ENCODE assay signal across 23 cellular contexts in genomic region chr16:25140459-25140858, GRCh38. TPM values are rescaled to one million over a fixed set of nuclear protein-coding genes. Genes with fewer than 3 reads are reported as not detected.
A peak's percentile ranks its signal among the peaks of the same experiment; 100 is the strongest.
DNase-seq lines count a peak whose midpoint lies in the region; ATAC-seq, FAIRE-seq and TF ChIP-seq lines count a peak whose summit lies in the region.
"Had no signal": no experiment of that assay in that cellular context is flagged by ENCODE, and none has a peak within 500 bp of the region (broad histone marks: within the 10 kb centered on the region; RNA-seq: fewer than 3 reads in every experiment).

No MANE protein-coding gene starts in this region.

- H3K4me3 ChIP-seq in astrocyte of the spinal cord (ENCODE audit: low read depth, low read length) (no peak overlapping the region), kidney epithelial cell (ENCODE audit: low read depth, low read length) (no peak overlapping the region), smooth muscle cell (no peak overlapping the region)
- H3K4me3 ChIP-seq: prostate gland, thyroid gland had no signal

- ATAC-seq in GM18502 (IDR thresholded peaks at IDR 0.05; ENCODE audit: poor library complexity, unreplicated experiment), result no peak
- ATAC-seq: activated naive CD4-positive, alpha-beta T cell treated with anti-CD3 and anti-CD28 coated beads, Interleukin-2, amount 50 U/mL, for 72 hours; stimulated activated naive CD8-positive, alpha-beta T cell treated with anti-CD3 and anti-CD28 coated beads, Interleukin-15, amount 100 ng/mL, for 72 hours had no signal

- H3K4me1 ChIP-seq in smooth muscle cell (ENCODE audit: low read depth), result no peaks in the 10 kb centered on the region
- H3K4me1 ChIP-seq: prostate gland, thyroid gland had no signal

- no peaks in the 10 kb centered on the region for H3K9me3 ChIP-seq in smooth muscle cell (replicated peaks; ENCODE audit: low read depth)
- H3K9me3 ChIP-seq: prostate gland, SK-N-SH, thyroid gland had no signal

- no peak overlapping the region for H3K27ac ChIP-seq in smooth muscle cell (ENCODE audit: low read depth)
- H3K27ac ChIP-seq: prostate gland, thyroid gland had no signal

- TF ChIP-seq CTCF in astrocyte of the spinal cord (IDR thresholded peaks at IDR 0.05; ENCODE audit: low read depth, low read length) (no peak), kidney epithelial cell (IDR thresholded peaks at IDR 0.05; ENCODE audit: insufficient read depth, low read length, poor library complexity, severe bottlenecking) (no peak), smooth muscle cell (IDR thresholded peaks at IDR 0.05; ENCODE audit: borderline replicate concordance, insufficient read depth, poor library complexity, severe bottlenecking) (no peak)

- H3K4me3 Mint-ChIP-seq in activated naive CD8-positive, alpha-beta T cell treated with anti-CD3 and anti-CD28 coated beads for 36 hours, result no peak overlapping the region
- H3K4me3 Mint-ChIP-seq: activated CD4-positive, alpha-beta memory T cell treated with anti-CD3 and anti-CD28 coated beads for 36 hours; stimulated activated naive CD8-positive, alpha-beta T cell treated with anti-CD3 and anti-CD28 coated beads, Interleukin-15, amount 100 ng/mL, for 72 hours had no signal

- FAIRE-seq in frontal cortex (lab: Jason Lieb, UNC), result no peak

- H4K20me1 ChIP-seq in smooth muscle cell (ENCODE audit: low read depth), result peaks cover 13% of the 10 kb centered on the region

- no peaks in the 10 kb centered on the region for H3K36me3 ChIP-seq in kidney epithelial cell (ENCODE audit: control insufficient read depth, insufficient read depth, low read length)
- H3K36me3 ChIP-seq in smooth muscle cell (ENCODE audit: low read depth), result peaks cover 7% of the 10 kb centered on the region
- H3K36me3 ChIP-seq: prostate gland had no signal

- H3F3A ChIP-seq in smooth muscle cell (ENCODE audit: low read depth), result no peaks in the 10 kb centered on the region

- peak overlapping the region; percentile 11 for H3K9ac ChIP-seq in smooth muscle cell (ENCODE audit: low read depth)
- H3K9ac ChIP-seq: SK-N-SH had no signal

- no peaks in the 10 kb centered on the region for H3K27me3 ChIP-seq in kidney epithelial cell (ENCODE audit: control insufficient read depth, insufficient read depth, low read length)
- no peaks in the 10 kb centered on the region for H3K27me3 ChIP-seq in smooth muscle cell (ENCODE audit: low read depth)
- H3K27me3 ChIP-seq: thyroid gland had no signal

- H3K27me3 Mint-ChIP-seq in activated naive CD8-positive, alpha-beta T cell treated with anti-CD3 and anti-CD28 coated beads for 36 hours, result no peaks in the 10 kb centered on the region
- H3K27me3 Mint-ChIP-seq: activated CD4-positive, alpha-beta memory T cell treated with anti-CD3 and anti-CD28 coated beads for 36 hours; stimulated activated naive CD8-positive, alpha-beta T cell treated with anti-CD3 and anti-CD28 coated beads, Interleukin-15, amount 100 ng/mL, for 72 hours had no signal

- no peaks in the 10 kb centered on the region for H3K9me3 Mint-ChIP-seq in activated naive CD8-positive, alpha-beta T cell treated with anti-CD3 and anti-CD28 coated beads for 36 hours
- H3K9me3 Mint-ChIP-seq: activated CD4-positive, alpha-beta memory T cell treated with anti-CD3 and anti-CD28 coated beads for 36 hours; activated naive CD4-positive, alpha-beta T cell treated with anti-CD3 and anti-CD28 coated beads, Interleukin-2, amount 50 U/mL, for 72 hours; stimulated activated naive CD8-positive, alpha-beta T cell treated with anti-CD3 and anti-CD28 coated beads, Interleukin-15, amount 100 ng/mL, for 72 hours had no signal

- H3K27ac Mint-ChIP-seq in activated naive CD8-positive, alpha-beta T cell treated with anti-CD3 and anti-CD28 coated beads for 36 hours, result no peak overlapping the region
- H3K27ac Mint-ChIP-seq: activated CD4-positive, alpha-beta memory T cell treated with anti-CD3 and anti-CD28 coated beads for 36 hours; stimulated activated naive CD8-positive, alpha-beta T cell treated with anti-CD3 and anti-CD28 coated beads, Interleukin-15, amount 100 ng/mL, for 72 hours had no signal

- H3K4me1 Mint-ChIP-seq in activated naive CD8-positive, alpha-beta T cell treated with anti-CD3 and anti-CD28 coated beads for 36 hours, result no peaks in the 10 kb centered on the region
- H3K4me1 Mint-ChIP-seq: stimulated activated naive CD8-positive, alpha-beta T cell treated with anti-CD3 and anti-CD28 coated beads, Interleukin-15, amount 100 ng/mL, for 72 hours had no signal

- H2AFZ ChIP-seq in smooth muscle cell (ENCODE audit: low read depth), result no peak overlapping the region

- H3K79me2 ChIP-seq in smooth muscle cell (ENCODE audit: low read depth), result no peaks in the 10 kb centered on the region

- H3K36me3 Mint-ChIP-seq in activated naive CD8-positive, alpha-beta T cell treated with anti-CD3 and anti-CD28 coated beads for 36 hours, result peaks cover 13% of the 10 kb centered on the region

- WGBS in smooth muscle cell (ENCODE audit: low lambda C conversion rate), result 76% methylated on average over 6 of the region's 6 CpGs

- DNase-seq in ELF-1 (ENCODE audit: low read depth, low spot score) (peak; percentile 47), astrocyte of the spinal cord (ENCODE audit: low read depth, low spot score) (peak; percentile 23), kidney epithelial cell (ENCODE audit: low read depth) (peak; percentile 78), smooth muscle cell (lab: John Stamatoyannopoulos, UW; ENCODE audit: unreplicated experiment) (no peak), activated gamma-delta T cell treated with Interleukin-2 at 50 U/mL for 16 hours (no peak), frontal cortex (ENCODE audit: low spot score in 2 of 2) (no peak)
- no peak for DNase-seq in activated naive CD8-positive, alpha-beta T cell treated with anti-CD3 and anti-CD28 coated beads for 36 hours
- DNase-seq: activated CD4-positive, alpha-beta memory T cell treated with anti-CD3 and anti-CD28 coated beads for 36 hours; activated CD4-positive, CD25-positive, alpha-beta regulatory T cell treated with anti-CD3 and anti-CD28 coated beads, Interleukin-2, amount 50 U/mL, for 72 hours; activated CD8-positive, alpha-beta memory T cell treated with anti-CD3 and anti-CD28 coated beads, Interleukin-2, amount 50 U/mL, for 48 hours; anterior cingulate cortex; DMS153; GDM1; head of caudate nucleus; NCI-H1436; SK-N-SH; stimulated activated CD8-positive, alpha-beta memory T cell treated with anti-CD3 and anti-CD28 coated beads, Interleukin-4, amount 100 ng/mL, for 48 hours; stimulated activated naive CD8-positive, alpha-beta T cell treated with anti-CD3 and anti-CD28 coated beads, Interleukin-15, amount 100 ng/mL, for 72 hours; T-helper 2 cell had no signal

- in situ Hi-C loops in astrocyte of the spinal cord (cut with HindIII; ENCODE audit: low sequenced_read_pairs), result no loop called here

- no peak overlapping the region for H3K4me2 ChIP-seq in smooth muscle cell
- H3K4me2 ChIP-seq: SK-N-SH had no signal

RNA-seq across cellular contexts. Expression of gene LCMT1, which starts 28.9 kb away (rescaled TPM):
- total RNA-seq in kidney epithelial cell, result 55.2 and 69.6 TPM in 2 replicates
- total RNA-seq in smooth muscle cell, result 29.5 and 57.6 TPM in 2 replicates
- polyA plus RNA-seq in smooth muscle cell, result 45.3 and 52.5 TPM in 2 replicates
- total RNA-seq in activated naive CD8-positive, alpha-beta T cell treated with anti-CD3 and anti-CD28 coated beads for 36 hours, result 10 to 100 TPM; 43.9 to 44.1 TPM
- 53.4 TPM for total RNA-seq in frontal cortex

Comparison
In these comparisons a context has a peak if more than half of its experiments do, and no peak if none do; other contexts are left out.
1. DNase-seq: peak in ELF-1 (single experiment), astrocyte of the spinal cord (single experiment) and kidney epithelial cell (single experiment); none in smooth muscle cell (single experiment), activated naive CD8-positive, alpha-beta T cell treated with anti-CD3 and anti-CD28 coated beads for 36 hours (single experiment), activated gamma-delta T cell treated with Interleukin-2 at 50 U/mL for 16 hours (single experiment) and frontal cortex (0 of 2).